Comparison of ENCODE assay signal across 3 cellular contexts in the genomic region with DNA sequence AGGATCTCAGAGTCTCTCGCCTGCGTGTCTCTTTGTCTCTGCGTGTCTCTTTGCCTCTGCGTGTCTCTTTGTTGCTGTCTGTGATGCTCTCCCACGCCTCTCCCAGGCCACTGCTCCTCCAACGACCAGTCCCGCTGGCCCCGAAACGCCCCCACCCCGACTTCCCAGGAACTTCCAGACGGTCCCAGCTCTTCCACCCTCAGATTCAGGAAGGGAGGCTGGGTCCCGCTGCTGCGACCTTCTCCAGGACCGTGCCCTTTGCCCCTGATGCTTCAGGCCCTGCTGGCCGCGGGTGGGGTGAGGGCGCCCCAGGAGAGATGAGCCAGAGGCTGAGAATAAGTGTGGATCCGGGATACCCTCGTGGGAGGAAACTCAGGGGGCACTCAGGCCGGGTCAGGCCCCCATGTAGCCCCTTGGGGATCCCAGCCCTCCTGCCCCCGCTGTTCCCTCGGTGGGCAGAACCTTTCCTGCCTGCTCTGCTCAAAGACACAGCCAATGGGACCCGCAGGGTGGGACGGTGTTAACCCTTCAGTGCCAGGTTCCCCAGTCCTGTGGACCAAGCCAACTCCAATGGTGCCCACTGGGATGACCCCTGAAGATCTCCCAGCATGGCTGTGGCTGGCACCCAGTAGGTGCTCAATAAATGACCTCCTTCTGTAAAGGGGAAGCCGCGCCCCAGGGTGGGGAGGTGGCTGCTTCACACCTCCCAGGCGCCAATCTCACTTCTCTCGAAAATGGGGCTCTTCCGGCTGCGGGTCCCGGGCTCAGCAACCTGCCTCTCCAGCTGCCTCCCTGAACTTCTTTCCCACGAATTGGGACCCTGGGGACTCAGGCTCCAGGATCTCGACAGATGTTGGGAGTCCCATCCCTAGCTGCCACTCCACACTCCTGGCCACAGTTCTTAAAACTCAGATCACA.
TF ChIP-seq lines count a peak whose summit lies in the region.

No MANE protein-coding gene starts in this region.

TF ChIP-seq in A549, 52 proteins besides CTCF, POLR2A, EP300 and RAD21:
- TF ChIP-seq CBX8 (IDR thresholded peaks at IDR 0.05), result no peak
- no peak for TF ChIP-seq ZFP36 (IDR thresholded peaks at IDR 0.05; ENCODE audit: borderline replicate concordance, partially characterized antibody)
- TF ChIP-seq CBX2 (IDR thresholded peaks at IDR 0.05; ENCODE audit: borderline replicate concordance, low read depth), result no peak
- no peak for TF ChIP-seq GATA3 (IDR thresholded peaks at IDR 0.05; ENCODE audit: borderline replicate concordance)
- TF ChIP-seq KDM1A (IDR thresholded peaks at IDR 0.05; ENCODE audit: low read depth), result no peak
- TF ChIP-seq FOSL2 (IDR thresholded peaks at IDR 0.05), result no peak
- TF ChIP-seq FOSL2 (CRISPR knock-in tag; IDR thresholded peaks at IDR 0.05), result no peak
- no peak for TF ChIP-seq TFCP2L1 (CRISPR knock-in tag; IDR thresholded peaks at IDR 0.05)
- TF ChIP-seq, protein P1, sequence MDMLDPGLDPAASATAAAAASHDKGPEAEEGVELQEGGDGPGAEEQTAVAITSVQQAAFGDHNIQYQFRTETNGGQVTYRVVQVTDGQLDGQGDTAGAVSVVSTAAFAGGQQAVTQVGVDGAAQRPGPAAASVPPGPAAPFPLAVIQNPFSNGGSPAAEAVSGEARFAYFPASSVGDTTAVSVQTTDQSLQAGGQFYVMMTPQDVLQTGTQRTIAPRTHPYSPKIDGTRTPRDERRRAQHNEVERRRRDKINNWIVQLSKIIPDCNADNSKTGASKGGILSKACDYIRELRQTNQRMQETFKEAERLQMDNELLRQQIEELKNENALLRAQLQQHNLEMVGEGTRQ (IDR thresholded peaks at IDR 0.05), result no peak
- TF ChIP-seq FOSB (CRISPR knock-in tag; IDR thresholded peaks at IDR 0.05), result no peak
- no peak for TF ChIP-seq ESRRA (IDR thresholded peaks at IDR 0.05; ENCODE audit: borderline replicate concordance, low read length)
- TF ChIP-seq HOXB13 (CRISPR knock-in tag; IDR thresholded peaks at IDR 0.05; ENCODE audit: low read depth), result no peak
- no peak for TF ChIP-seq MAZ (IDR thresholded peaks at IDR 0.05; ENCODE audit: borderline replicate concordance, low read depth, low read length)
- TF ChIP-seq HOXB5 (CRISPR knock-in tag; IDR thresholded peaks at IDR 0.05), result no peak
- no peak for TF ChIP-seq RCOR1 (IDR thresholded peaks at IDR 0.05; ENCODE audit: low read depth, low read length)
- no peak for TF ChIP-seq RARB (CRISPR knock-in tag; IDR thresholded peaks at IDR 0.05)
- TF ChIP-seq, protein P2, sequence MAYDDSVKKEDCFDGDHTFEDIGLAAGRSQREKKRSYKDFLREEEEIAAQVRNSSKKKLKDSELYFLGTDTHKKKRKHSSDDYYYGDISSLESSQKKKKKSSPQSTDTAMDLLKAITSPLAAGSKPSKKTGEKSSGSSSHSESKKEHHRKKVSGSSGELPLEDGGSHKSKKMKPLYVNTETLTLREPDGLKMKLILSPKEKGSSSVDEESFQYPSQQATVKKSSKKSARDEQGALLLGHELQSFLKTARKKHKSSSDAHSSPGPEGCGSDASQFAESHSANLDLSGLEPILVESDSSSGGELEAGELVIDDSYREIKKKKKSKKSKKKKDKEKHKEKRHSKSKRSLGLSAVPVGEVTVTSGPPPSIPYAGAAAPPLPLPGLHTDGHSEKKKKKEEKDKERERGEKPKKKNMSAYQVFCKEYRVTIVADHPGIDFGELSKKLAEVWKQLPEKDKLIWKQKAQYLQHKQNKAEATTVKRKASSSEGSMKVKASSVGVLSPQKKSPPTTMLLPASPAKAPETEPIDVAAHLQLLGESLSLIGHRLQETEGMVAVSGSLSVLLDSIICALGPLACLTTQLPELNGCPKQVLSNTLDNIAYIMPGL (CRISPR knock-in tag; IDR thresholded peaks at IDR 0.05; ENCODE audit: borderline replicate concordance), result no peak
- TF ChIP-seq HOXA7 (CRISPR knock-in tag; IDR thresholded peaks at IDR 0.05), result no peak
- TF ChIP-seq, protein P3, sequence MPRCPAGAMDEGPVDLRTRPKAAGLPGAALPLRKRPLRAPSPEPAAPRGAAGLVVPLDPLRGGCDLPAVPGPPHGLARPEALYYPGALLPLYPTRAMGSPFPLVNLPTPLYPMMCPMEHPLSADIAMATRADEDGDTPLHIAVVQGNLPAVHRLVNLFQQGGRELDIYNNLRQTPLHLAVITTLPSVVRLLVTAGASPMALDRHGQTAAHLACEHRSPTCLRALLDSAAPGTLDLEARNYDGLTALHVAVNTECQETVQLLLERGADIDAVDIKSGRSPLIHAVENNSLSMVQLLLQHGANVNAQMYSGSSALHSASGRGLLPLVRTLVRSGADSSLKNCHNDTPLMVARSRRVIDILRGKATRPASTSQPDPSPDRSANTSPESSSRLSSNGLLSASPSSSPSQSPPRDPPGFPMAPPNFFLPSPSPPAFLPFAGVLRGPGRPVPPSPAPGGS (IDR thresholded peaks at IDR 0.05), result no peak

TF ChIP-seq in GM23338, 12 proteins besides CTCF, POLR2A, EP300 and RAD21 (continues in another document):
- no peak for TF ChIP-seq ZNF114 (CRISPR knock-in tag; IDR thresholded peaks at IDR 0.05)
- no peak for TF ChIP-seq EZH2phosphoT487 (IDR thresholded peaks at IDR 0.05; ENCODE audit: unreplicated experiment)
- no peak for TF ChIP-seq NANOG (IDR thresholded peaks at IDR 0.05; ENCODE audit: borderline replicate concordance)
- TF ChIP-seq JUNB (IDR thresholded peaks at IDR 0.05; ENCODE audit: unreplicated experiment), result no peak
- no peak for TF ChIP-seq EZH2 (IDR thresholded peaks at IDR 0.05; ENCODE audit: low read depth, unreplicated experiment)
- TF ChIP-seq, protein P4, sequence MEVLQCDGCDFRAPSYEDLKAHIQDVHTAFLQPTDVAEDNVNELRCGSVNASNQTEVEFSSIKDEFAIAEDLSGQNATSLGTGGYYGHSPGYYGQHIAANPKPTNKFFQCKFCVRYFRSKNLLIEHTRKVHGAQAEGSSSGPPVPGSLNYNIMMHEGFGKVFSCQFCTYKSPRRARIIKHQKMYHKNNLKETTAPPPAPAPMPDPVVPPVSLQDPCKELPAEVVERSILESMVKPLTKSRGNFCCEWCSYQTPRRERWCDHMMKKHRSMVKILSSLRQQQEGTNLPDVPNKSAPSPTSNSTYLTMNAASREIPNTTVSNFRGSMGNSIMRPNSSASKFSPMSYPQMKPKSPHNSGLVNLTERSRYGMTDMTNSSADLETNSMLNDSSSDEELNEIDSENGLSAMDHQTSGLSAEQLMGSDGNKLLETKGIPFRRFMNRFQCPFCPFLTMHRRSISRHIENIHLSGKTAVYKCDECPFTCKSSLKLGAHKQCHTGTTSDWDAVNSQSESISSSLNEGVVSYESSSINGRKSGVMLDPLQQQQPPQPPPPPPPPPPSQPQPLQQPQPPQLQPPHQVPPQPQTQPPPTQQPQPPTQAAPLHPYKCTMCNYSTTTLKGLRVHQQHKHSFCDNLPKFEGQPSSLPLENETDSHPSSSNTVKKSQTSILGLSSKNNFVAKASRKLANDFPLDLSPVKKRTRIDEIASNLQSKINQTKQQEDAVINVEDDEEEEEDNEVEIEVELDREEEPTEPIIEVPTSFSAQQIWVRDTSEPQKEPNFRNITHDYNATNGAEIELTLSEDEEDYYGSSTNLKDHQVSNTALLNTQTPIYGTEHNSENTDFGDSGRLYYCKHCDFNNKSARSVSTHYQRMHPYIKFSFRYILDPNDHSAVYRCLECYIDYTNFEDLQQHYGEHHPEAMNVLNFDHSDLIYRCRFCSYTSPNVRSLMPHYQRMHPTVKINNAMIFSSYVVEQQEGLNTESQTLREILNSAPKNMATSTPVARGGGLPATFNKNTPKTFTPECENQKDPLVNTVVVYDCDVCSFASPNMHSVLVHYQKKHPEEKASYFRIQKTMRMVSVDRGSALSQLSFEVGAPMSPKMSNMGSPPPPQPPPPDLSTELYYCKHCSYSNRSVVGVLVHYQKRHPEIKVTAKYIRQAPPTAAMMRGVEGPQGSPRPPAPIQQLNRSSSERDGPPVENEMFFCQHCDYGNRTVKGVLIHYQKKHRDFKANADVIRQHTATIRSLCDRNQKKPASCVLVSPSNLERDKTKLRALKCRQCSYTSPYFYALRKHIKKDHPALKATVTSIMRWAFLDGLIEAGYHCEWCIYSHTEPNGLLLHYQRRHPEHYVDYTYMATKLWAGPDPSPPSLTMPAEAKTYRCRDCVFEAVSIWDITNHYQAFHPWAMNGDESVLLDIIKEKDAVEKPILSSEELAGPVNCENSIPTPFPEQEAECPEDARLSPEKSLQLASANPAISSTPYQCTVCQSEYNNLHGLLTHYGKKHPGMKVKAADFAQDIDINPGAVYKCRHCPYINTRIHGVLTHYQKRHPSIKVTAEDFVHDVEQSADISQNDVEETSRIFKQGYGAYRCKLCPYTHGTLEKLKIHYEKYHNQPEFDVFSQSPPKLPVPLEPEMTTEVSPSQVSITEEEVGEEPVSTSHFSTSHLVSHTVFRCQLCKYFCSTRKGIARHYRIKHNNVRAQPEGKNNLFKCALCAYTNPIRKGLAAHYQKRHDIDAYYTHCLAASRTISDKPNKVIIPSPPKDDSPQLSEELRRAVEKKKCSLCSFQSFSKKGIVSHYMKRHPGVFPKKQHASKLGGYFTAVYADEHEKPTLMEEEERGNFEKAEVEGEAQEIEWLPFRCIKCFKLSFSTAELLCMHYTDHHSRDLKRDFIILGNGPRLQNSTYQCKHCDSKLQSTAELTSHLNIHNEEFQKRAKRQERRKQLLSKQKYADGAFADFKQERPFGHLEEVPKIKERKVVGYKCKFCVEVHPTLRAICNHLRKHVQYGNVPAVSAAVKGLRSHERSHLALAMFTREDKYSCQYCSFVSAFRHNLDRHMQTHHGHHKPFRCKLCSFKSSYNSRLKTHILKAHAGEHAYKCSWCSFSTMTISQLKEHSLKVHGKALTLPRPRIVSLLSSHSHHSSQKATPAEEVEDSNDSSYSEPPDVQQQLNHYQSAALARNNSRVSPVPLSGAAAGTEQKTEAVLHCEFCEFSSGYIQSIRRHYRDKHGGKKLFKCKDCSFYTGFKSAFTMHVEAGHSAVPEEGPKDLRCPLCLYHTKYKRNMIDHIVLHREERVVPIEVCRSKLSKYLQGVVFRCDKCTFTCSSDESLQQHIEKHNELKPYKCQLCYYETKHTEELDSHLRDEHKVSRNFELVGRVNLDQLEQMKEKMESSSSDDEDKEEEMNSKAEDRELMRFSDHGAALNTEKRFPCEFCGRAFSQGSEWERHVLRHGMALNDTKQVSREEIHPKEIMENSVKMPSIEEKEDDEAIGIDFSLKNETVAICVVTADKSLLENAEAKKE (CRISPR knock-in tag; IDR thresholded peaks at IDR 0.05), result no peak
- no peak for TF ChIP-seq POLR2AphosphoS5 (IDR thresholded peaks at IDR 0.05; ENCODE audit: low read depth)
- TF ChIP-seq ZNF331 (CRISPR knock-in tag; IDR thresholded peaks at IDR 0.05; ENCODE audit: low read depth), result no peak

TF ChIP-seq in HepG2, 621 proteins besides CTCF, POLR2A, EP300 and RAD21:
- no peak for TF ChIP-seq SMC3 (IDR thresholded peaks at IDR 0.05; ENCODE audit: low read length)
- TF ChIP-seq ZNF652 (CRISPR knock-in tag; IDR thresholded peaks at IDR 0.05; ENCODE audit: borderline replicate concordance, low read depth), result 0 out of 2 replicates have a peak, but pooled peaks have one; percentile 32
- TF ChIP-seq GATAD1 (CRISPR knock-in tag; IDR thresholded peaks at IDR 0.05), result no peak
- no peak for TF ChIP-seq ISX (CRISPR knock-in tag; conservative IDR thresholded peaks at IDR 0.05)
